8 cellular contexts compared by ENCODE assay signal in the genomic region with DNA sequence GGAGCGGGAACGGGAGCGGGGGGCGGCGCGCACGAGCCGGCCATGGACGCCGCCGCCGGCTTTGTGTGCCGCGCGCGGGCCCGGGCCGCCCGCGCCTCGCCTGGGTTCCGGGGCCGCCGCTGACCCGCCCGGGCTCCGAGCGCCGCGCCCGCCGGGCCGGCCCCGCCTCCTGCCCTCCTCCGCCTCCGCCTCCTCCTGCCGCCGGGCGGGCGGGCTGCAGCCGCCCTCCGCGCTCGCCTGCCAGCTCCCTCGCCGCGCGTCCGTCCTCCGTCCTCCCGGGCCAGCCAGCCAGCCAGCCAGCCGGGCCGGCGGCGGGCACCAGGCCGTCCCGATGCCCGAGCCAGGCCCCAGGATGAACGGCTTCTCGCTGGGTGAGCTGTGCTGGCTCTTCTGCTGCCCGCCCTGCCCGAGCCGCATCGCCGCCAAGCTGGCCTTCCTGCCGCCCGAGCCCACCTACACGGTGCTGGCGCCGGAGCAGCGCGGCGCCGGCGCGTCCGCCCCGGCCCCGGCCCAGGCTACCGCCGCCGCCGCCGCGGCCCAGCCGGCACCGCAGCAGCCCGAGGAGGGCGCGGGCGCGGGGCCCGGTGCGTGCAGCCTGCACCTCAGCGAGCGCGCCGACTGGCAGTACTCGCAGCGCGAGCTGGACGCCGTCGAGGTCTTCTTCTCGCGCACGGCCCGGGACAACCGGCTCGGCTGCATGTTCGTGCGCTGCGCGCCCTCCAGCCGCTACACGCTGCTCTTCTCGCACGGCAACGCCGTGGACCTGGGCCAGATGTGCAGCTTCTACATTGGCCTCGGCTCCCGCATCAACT. TPM values are rescaled to one million over a fixed set of nuclear protein-coding genes. Genes with fewer than 3 reads are reported as not detected.
DNase-seq lines count a peak whose midpoint lies in the region; ATAC-seq and TF ChIP-seq lines count a peak whose summit lies in the region.

A gene (plus strand): TSS at position 212 of the 812 bp plus-strand sequence. CDS start 120 bp downstream, at position 332.

- H3K27me3 ChIP-seq in CD8-positive, alpha-beta T cell (ENCODE audit: insufficient read depth, low read length), result no peaks in the 10 kb centered on the region
- H3K27me3 ChIP-seq in left ventricle myocardium inferior (ENCODE audit: low read depth), result no peaks in the 10 kb centered on the region

- H3K4me1 Mint-ChIP-seq in CD8-positive, alpha-beta T cell (ENCODE audit: low read depth), result peaks cover 23% of the 10 kb centered on the region

- peaks cover 5% of the 10 kb centered on the region for H3K36me3 Mint-ChIP-seq in CD8-positive, alpha-beta T cell

- peak within 1 kb of the TSS; percentile 86 for H3K27ac Mint-ChIP-seq in CD8-positive, alpha-beta T cell

- peaks cover 11% of the 10 kb centered on the region for H3K4me1 ChIP-seq in CD8-positive, alpha-beta T cell (ENCODE audit: insufficient read depth, low read length)
- H3K4me1 ChIP-seq in left ventricle myocardium inferior, result peaks cover 30% of the 10 kb centered on the region

- no peaks in the 10 kb centered on the region for H3K36me3 ChIP-seq in CD8-positive, alpha-beta T cell (ENCODE audit: insufficient read depth, low read length)
- H3K36me3 ChIP-seq in SK-N-MC (ENCODE audit: insufficient read depth, low read length) (no peaks in the 10 kb centered on the region), left ventricle myocardium inferior (no peaks in the 10 kb centered on the region)

- peak in 6 of 7 experiments; percentile 14 to 68 (median 38) for DNase-seq in CD8-positive, alpha-beta T cell
- DNase-seq in HK-2 (ENCODE audit: unreplicated experiment) (peak; percentile 44), SK-N-MC (ENCODE audit: low read depth, low spot score) (no peak), amygdala (lab: John Stamatoyannopoulos, UW) (peak in 32 of 56 donors; percentile 3 to 63 (median 32)), left ventricle myocardium inferior (peak; percentile 67), posterior cingulate gyrus (peak; percentile 27 to 92 (median 45)), NCI-H1930 (lab: John Stamatoyannopoulos, UW) (no peak)

- peak within 1 kb of the TSS; percentile 20 for H3K27ac ChIP-seq in CD8-positive, alpha-beta T cell (ENCODE audit: low read depth, low read length)
- H3K27ac ChIP-seq in SK-N-MC (no peak within 1 kb of the TSS), left ventricle myocardium inferior (replicated peaks) (peak within 1 kb of the TSS; percentile 92)

- intact Hi-C loops in CD8-positive, alpha-beta T cell (cut with DNase I, micrococcal nuclease), result loop anchor here in 1 of 2 experiments (5.0 to 10.0 kb wide), 3 partner anchors 307 to 1751 kb away; a partner anchor contains a TSS
- intact Hi-C loops in left ventricle myocardium inferior (cut with micrococcal nuclease), result no loop called here
- intact Hi-C loops in posterior cingulate gyrus (cut with DNase I), result loop anchor here (10.0 kb wide), 1 partner anchor 79 kb away; a partner anchor contains a TSS

- peak within 1 kb of the TSS; percentile 95 for H3K4me3 Mint-ChIP-seq in CD8-positive, alpha-beta T cell

- H3K9me3 Mint-ChIP-seq in CD8-positive, alpha-beta T cell, result no peaks in the 10 kb centered on the region

- peak within 1 kb of the TSS; percentile 73 for H3K9ac ChIP-seq in SK-N-MC (ENCODE audit: insufficient read length)

- peak within 1 kb of the TSS; percentile 58 for H3K4me3 ChIP-seq in CD8-positive, alpha-beta T cell (ENCODE audit: low read depth, low read length)
- H3K4me3 ChIP-seq in SK-N-MC (peak within 1 kb of the TSS; percentile 78), left ventricle myocardium inferior (peak within 1 kb of the TSS; percentile 88)

- CTCF ChIA-PET in CD8-positive, alpha-beta T cell (lab: Charles Lee), result interaction anchor here (1.2 to 1.7 kb wide), 2 partner anchors 10 to 81 kb away, joined by 3 to 4 read pairs; no protein-coding TSS in a partner anchor

- H3K27me3 Mint-ChIP-seq in CD8-positive, alpha-beta T cell (ENCODE audit: low read depth), result peaks cover 3% of the 10 kb centered on the region

- H3K9me3 ChIP-seq in CD8-positive, alpha-beta T cell (ENCODE audit: low read length), result no peaks in the 10 kb centered on the region
- H3K9me3 ChIP-seq in SK-N-MC (ENCODE audit: low read depth, low read length) (no peaks in the 10 kb centered on the region), left ventricle myocardium inferior (replicated peaks) (no peaks in the 10 kb centered on the region)

- POLR2A ChIA-PET in CD8-positive, alpha-beta T cell (lab: Charles Lee), result interaction anchor here (2.2 kb wide), 1 partner anchor 17 kb away, joined by 5 read pairs; no protein-coding TSS in a partner anchor

- no peak for TF ChIP-seq CTCF in CD8-positive, alpha-beta T cell (IDR thresholded peaks at IDR 0.05)
- no peak for TF ChIP-seq CTCF in left ventricle myocardium inferior (IDR thresholded peaks at IDR 0.05; ENCODE audit: borderline replicate concordance)

- ATAC-seq in CD8-positive, alpha-beta T cell, result peak; percentile 69
- ATAC-seq in GM19463 (IDR thresholded peaks at IDR 0.05; ENCODE audit: unreplicated experiment), result peak; percentile 78

RNA-seq across cellular contexts. Expression of the gene that starts here (rescaled TPM):
- total RNA-seq in CD8-positive, alpha-beta T cell, result 1 to 10 TPM in 1 of 2 experiments, under 1 TPM in 1; 0.75 to 1.1 TPM
- 5.9 TPM for total RNA-seq in left ventricle myocardium inferior

Comparison
In these comparisons a context has a peak if more than half of its experiments do, and no peak if none do; other contexts are left out.
1. DNase-seq: peak in CD8-positive, alpha-beta T cell (6 of 7), HK-2 (single experiment), amygdala (32 of 56), left ventricle myocardium inferior (single experiment) and posterior cingulate gyrus (10 of 10); none in SK-N-MC (single experiment) and NCI-H1930 (0 of 2).
2. Peak in every context shown above with its lines, with median percentiles within 50 percentile points of each other: H3K4me3 ChIP-seq.